10 cellular contexts compared by ENCODE assay signal in genomic region chr1:89465201-89465600, GRCh38. TPM values are rescaled to one million over a fixed set of nuclear protein-coding genes. Genes with fewer than 3 reads are reported as not detected.
A peak's percentile ranks its signal among the peaks of the same experiment; 100 is the strongest.
DNase-seq lines count a peak whose midpoint lies in the region; ATAC-seq, FAIRE-seq and TF ChIP-seq lines count a peak whose summit lies in the region.
"Had no signal": no experiment of that assay in that cellular context is flagged by ENCODE, and none has a peak within 500 bp of the region (broad histone marks: within the 10 kb centered on the region; RNA-seq: fewer than 3 reads in every experiment).

No MANE protein-coding gene starts in this region.

- DNase-seq in GM12891 (ENCODE audit: insufficient read length, low spot score) (no peak), GM10248 (ENCODE audit: extremely low spot score) (no peak), H54 (ENCODE audit: insufficient read length, low spot score) (no peak), WTC11 (ENCODE audit: low spot score) (no peak)
- no peak for DNase-seq in central memory CD8-positive, alpha-beta T cell (ENCODE audit: low spot score in 2 of 2)
- DNase-seq: activated naive CD4-positive, alpha-beta T cell; NCI-H2227 treated with DMSO at 0.1 percent for 48 hours had no signal

- TF ChIP-seq CTCF in GM10248 (IDR thresholded peaks at IDR 0.05; ENCODE audit: control extremely low read depth, extremely low read depth, low read depth, missing control alignments) (no peak), WTC11 (IDR thresholded peaks at IDR 0.05) (no peak)

- ATAC-seq in GM18873 (IDR thresholded peaks at IDR 0.05; ENCODE audit: low FRiP score, unreplicated experiment): peak; percentile 40
- ATAC-seq in HG03460 (IDR thresholded peaks at IDR 0.05; ENCODE audit: unreplicated experiment): peak; percentile 75
- ATAC-seq in central memory CD8-positive, alpha-beta T cell (replicated peaks; ENCODE audit: extremely low read depth, poor library complexity, severe bottlenecking): peak; percentile 64
- ATAC-seq in WTC11: no peak
- ATAC-seq: left lobe of liver had no signal

- H3K4me3 Mint-ChIP-seq in central memory CD8-positive, alpha-beta T cell: no peak overlapping the region
- H3K4me3 Mint-ChIP-seq in WTC11: no peak overlapping the region

- H3K27me3 Mint-ChIP-seq in central memory CD8-positive, alpha-beta T cell: peaks cover 87% of the 10 kb centered on the region
- no peaks in the 10 kb centered on the region; the same call in 1 of the 2 replicates for H3K27me3 Mint-ChIP-seq in WTC11 (ENCODE audit: low read depth)

- H3K27ac Mint-ChIP-seq in central memory CD8-positive, alpha-beta T cell (ENCODE audit: low read depth): no peak overlapping the region
- H3K27ac Mint-ChIP-seq in WTC11: no peak overlapping the region

- peaks cover 10% of the 10 kb centered on the region for H3K4me1 Mint-ChIP-seq in central memory CD8-positive, alpha-beta T cell
- no peaks in the 10 kb centered on the region for H3K4me1 Mint-ChIP-seq in WTC11

- POLR2A ChIA-PET in GM10248 (lab: Yijun Ruan, JAX) (no interaction called here), WTC11 (lab: Charles Lee) (no interaction called here)

- CTCF ChIA-PET in GM10248 (lab: Yijun Ruan, JAX): interaction anchor here (0.9 to 2.3 kb wide), 6 partner anchors 9 to 298 kb away, joined by 3 to 9 read pairs (median 3); no protein-coding TSS in a partner anchor
- CTCF ChIA-PET in WTC11 (lab: Charles Lee): interaction anchor here (1.3 to 1.7 kb wide), 2 partner anchors 18 to 60 kb away, joined by 3 read pairs; no protein-coding TSS in a partner anchor

- FAIRE-seq in GM12891 (lab: Jason Lieb, UNC) (peak; percentile 50), H54 (lab: Jason Lieb, UNC) (no peak)

- TF ChIP-seq POLR2A in GM12891 (IDR thresholded peaks at IDR 0.05; ENCODE audit: low read depth, low read length) (no peak), H54 (IDR thresholded peaks at IDR 0.05; ENCODE audit: low read depth, low read length) (no peak)

- H3K36me3 Mint-ChIP-seq in central memory CD8-positive, alpha-beta T cell (ENCODE audit: insufficient read depth): no peaks in the 10 kb centered on the region
- no peaks in the 10 kb centered on the region for H3K36me3 Mint-ChIP-seq in WTC11

- H3K9me3 Mint-ChIP-seq in central memory CD8-positive, alpha-beta T cell: no peaks in the 10 kb centered on the region
- no peaks in the 10 kb centered on the region for H3K9me3 Mint-ChIP-seq in WTC11

TF ChIP-seq in GM12891, 5 proteins besides CTCF, POLR2A, EP300 and RAD21:
- TF ChIP-seq POLR2AphosphoS5 (IDR thresholded peaks at IDR 0.05; ENCODE audit: low read depth, low read length) (no peak), TAF1 (IDR thresholded peaks at IDR 0.05; ENCODE audit: low read depth, low read length) (no peak), SPI1 (IDR thresholded peaks at IDR 0.05; ENCODE audit: low read depth, low read length) (no peak), POU2F2 (IDR thresholded peaks at IDR 0.05; ENCODE audit: low read depth, low read length) (no peak), PAX5 (IDR thresholded peaks at IDR 0.05; ENCODE audit: insufficient read depth, low read length, severe bottlenecking) (no peak)

TF ChIP-seq in WTC11, 78 proteins besides CTCF, POLR2A, EP300 and RAD21:
- TF ChIP-seq, protein P1, sequence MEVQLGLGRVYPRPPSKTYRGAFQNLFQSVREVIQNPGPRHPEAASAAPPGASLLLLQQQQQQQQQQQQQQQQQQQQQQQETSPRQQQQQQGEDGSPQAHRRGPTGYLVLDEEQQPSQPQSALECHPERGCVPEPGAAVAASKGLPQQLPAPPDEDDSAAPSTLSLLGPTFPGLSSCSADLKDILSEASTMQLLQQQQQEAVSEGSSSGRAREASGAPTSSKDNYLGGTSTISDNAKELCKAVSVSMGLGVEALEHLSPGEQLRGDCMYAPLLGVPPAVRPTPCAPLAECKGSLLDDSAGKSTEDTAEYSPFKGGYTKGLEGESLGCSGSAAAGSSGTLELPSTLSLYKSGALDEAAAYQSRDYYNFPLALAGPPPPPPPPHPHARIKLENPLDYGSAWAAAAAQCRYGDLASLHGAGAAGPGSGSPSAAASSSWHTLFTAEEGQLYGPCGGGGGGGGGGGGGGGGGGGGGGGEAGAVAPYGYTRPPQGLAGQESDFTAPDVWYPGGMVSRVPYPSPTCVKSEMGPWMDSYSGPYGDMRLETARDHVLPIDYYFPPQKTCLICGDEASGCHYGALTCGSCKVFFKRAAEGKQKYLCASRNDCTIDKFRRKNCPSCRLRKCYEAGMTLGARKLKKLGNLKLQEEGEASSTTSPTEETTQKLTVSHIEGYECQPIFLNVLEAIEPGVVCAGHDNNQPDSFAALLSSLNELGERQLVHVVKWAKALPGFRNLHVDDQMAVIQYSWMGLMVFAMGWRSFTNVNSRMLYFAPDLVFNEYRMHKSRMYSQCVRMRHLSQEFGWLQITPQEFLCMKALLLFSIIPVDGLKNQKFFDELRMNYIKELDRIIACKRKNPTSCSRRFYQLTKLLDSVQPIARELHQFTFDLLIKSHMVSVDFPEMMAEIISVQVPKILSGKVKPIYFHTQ (CRISPR knock-in tag; IDR thresholded peaks at IDR 0.05): no peak

RNA-seq across cellular contexts. Expression of gene LRRC8B, which starts 59.4 kb away (rescaled TPM):
- 0.64 TPM for polyA plus RNA-seq in GM12891 (2012; ENCODE audit: low read depth, missing spikeins)
- total RNA-seq in WTC11 (2021): 23.6 to 25.5 TPM (median 24.2 TPM) in 3 replicates
